ENCODE assay signal across 26 cellular contexts in genomic region chr5:57988808-57989207, GRCh38.
"Had no signal": no experiment of that assay in that cellular context is flagged by ENCODE, and none has a peak within 500 bp of the region (broad histone marks: within the 10 kb centered on the region; RNA-seq: fewer than 3 reads in every experiment).

No MANE protein-coding gene starts in this region.

- H3K9me3 ChIP-seq: SJSA1, SK-N-SH had no signal

- H3K9me2 ChIP-seq: SK-N-SH had no signal

- DNase-seq: activated CD4-positive, alpha-beta T cell treated with anti-CD3 and anti-CD28 coated beads, Interleukin-2, amount 10 ng/mL, durations not matched to agents 24 days and 14 days; activated CD4-positive, alpha-beta T cell treated with anti-CD3 and anti-CD28 coated beads, Interleukin-2, amount 50 U/mL, for 4 hours; activated CD8-positive, alpha-beta T cell treated with anti-CD3 and anti-CD28 coated beads for 36 hours; activated effector memory CD4-positive, alpha-beta T cell treated with anti-CD3 and anti-CD28 coated beads, Interleukin-2, amount 50 U/mL, for 16 hours; activated naive CD4-positive, alpha-beta T cell; activated naive CD4-positive, alpha-beta T cell treated with anti-CD3 and anti-CD28 coated beads, Interleukin-2, amount 50 U/mL, for 16 hours; activated naive CD8-positive, alpha-beta T cell treated with anti-CD3 and anti-CD28 coated beads for 36 hours; activated T-cell treated with anti-CD3 and anti-CD28 coated beads, Interleukin-2, amount 50 U/mL, for 1 hour; activated T-cell treated with anti-CD3 and anti-CD28 coated beads, Interleukin-2, amount 50 U/mL, for 72 hours; amniotic stem cell; aorta; MM.1S; MV-4-11; NCI-H1092; NCI-H1436 treated with DMSO at 0.1 percent for 48 hours; NCI-H1694 treated with DMSO at 0.1 percent for 48 hours; NCI-H2029; NCI-H345; NCI-H524 treated with DMSO at 0.1 percent for 48 hours; NCI-H748 treated with DMSO at 0.1 percent for 48 hours; NK-92 treated with Interleukin-12 subunit alpha and Interleukin-12 subunit beta, amount 100 ng/mL, for 24 hours; SHP77 treated with DMSO at 0.1 percent for 48 hours; SK-N-SH had no signal

- H3K27me3 ChIP-seq: cardiac muscle cell, SJSA1 had no signal

- H3K9ac ChIP-seq: SK-N-SH had no signal

- ATAC-seq: activated CD8-positive, alpha-beta T cell treated with anti-CD3 and anti-CD28 coated beads for 36 hours; activated T-cell treated with anti-CD3 and anti-CD28 coated beads, Interleukin-2, amount 50 U/mL, for 72 hours; activated T-helper 17 cell treated with anti-CD3 and anti-CD28 coated beads, Interleukin-2, amount 50 U/mL, for 72 hours had no signal

- H3K27ac ChIP-seq: cardiac muscle cell, SJSA1 had no signal

- H3K4me2 ChIP-seq: SK-N-SH had no signal

- H3K36me3 ChIP-seq: cardiac muscle cell, SJSA1 had no signal

- H3K4me3 ChIP-seq: cardiac muscle cell, SJSA1 had no signal
